Comparison of ENCODE assay signal across 8 cellular contexts in genomic region chr17:7281074-7281952, GRCh38. TPM values are rescaled to one million over a fixed set of nuclear protein-coding genes. Genes with fewer than 3 reads are reported as not detected.
DNase-seq lines count a peak whose midpoint lies in the region; ATAC-seq and TF ChIP-seq lines count a peak whose summit lies in the region.

Gene SLC2A4, plus strand, starts transcription at chr17:7281718. Its CDS starts 217 bp downstream, at chr17:7281935.

- H3K27ac Mint-ChIP-seq in activated CD8-positive, alpha-beta T cell treated with anti-CD3 and anti-CD28 coated beads for 36 hours, result peak within 1 kb of the TSS; percentile 57

- DNase-seq in GM10248 (ENCODE audit: extremely low spot score), result peak; percentile 97
- peak; percentile 92 for DNase-seq in NCI-H69 (lab: John Stamatoyannopoulos, UW)
- DNase-seq in activated CD8-positive, alpha-beta T cell treated with anti-CD3 and anti-CD28 coated beads for 36 hours, result peak; percentile 94
- DNase-seq in dorsolateral prefrontal cortex, result peak; percentile 33 to 76 (median 64)
- DNase-seq in stimulated activated CD4-positive, alpha-beta T cell treated with anti-CD3 and anti-CD28 coated beads, Interleukin-2, amount 100 ng/mL, for 4 hours (ENCODE audit: low read depth), result peak; percentile 87

- under 1% methylated on average over 71 of the region's 71 CpGs for WGBS in liver

- peaks cover 0 to 28% (median 13%) of the 10 kb centered on the region in 45 donors for H3K27me3 ChIP-seq in dorsolateral prefrontal cortex
- H3K27me3 ChIP-seq in liver (ENCODE audit: control insufficient read depth in 4 of 4, insufficient read depth in 4 of 4, low read length in 3 of 4), result no peaks in the 10 kb centered on the region

- H3K4me1 ChIP-seq in liver (ENCODE audit: control insufficient read depth in 4 of 4, insufficient read depth in 4 of 4, low read length in 3 of 4), result peaks cover 9 to 19% (median 13%) of the 10 kb centered on the region in 4 donors

- no peak for TF ChIP-seq CTCF in GM10248 (IDR thresholded peaks at IDR 0.05; ENCODE audit: control extremely low read depth, extremely low read depth, low read depth, missing control alignments)
- TF ChIP-seq CTCF in activated CD8-positive, alpha-beta T cell treated with anti-CD3 and anti-CD28 coated beads for 36 hours (IDR thresholded peaks at IDR 0.05), result no peak
- peak in 1 of 56 donors; percentile 7 for TF ChIP-seq CTCF in dorsolateral prefrontal cortex (IDR thresholded peaks at IDR 0.05 in 54 of 56, conservative IDR thresholded peaks at IDR 0.05 in 2 of 56; ENCODE audit: low read depth in 1 of 56, partially characterized antibody in 56 of 56)
- no peak for TF ChIP-seq CTCF in liver (IDR thresholded peaks at IDR 0.05; ENCODE audit: low read depth, low read length, missing input control)

- peak in 1 of 2 donors; percentile 31 for TF ChIP-seq RAD21 in liver (IDR thresholded peaks at IDR 0.05)

- H3K4me3 Mint-ChIP-seq in activated CD8-positive, alpha-beta T cell treated with anti-CD3 and anti-CD28 coated beads for 36 hours, result peak within 1 kb of the TSS; percentile 73

- H3K27ac ChIP-seq in dorsolateral prefrontal cortex (peak within 1 kb of the TSS in 48 of 59 donors; percentile 6 to 90 (median 70)), liver (ENCODE audit: low read depth in 1 of 2, low read length in 2 of 2) (peak within 1 kb of the TSS; percentile 88 to 94)

- no peaks in the 10 kb centered on the region for H3K9me3 ChIP-seq in liver (ENCODE audit: control insufficient read depth in 4 of 4, low read length in 3 of 4)

- H3K9ac ChIP-seq in liver (ENCODE audit: low read depth in 1 of 2, low read length in 2 of 2), result peak within 1 kb of the TSS; percentile 1 to 17

- H3K36me3 Mint-ChIP-seq in activated CD8-positive, alpha-beta T cell treated with anti-CD3 and anti-CD28 coated beads for 36 hours (ENCODE audit: low read depth), result no peaks in the 10 kb centered on the region

- peaks cover 16% of the 10 kb centered on the region for H3K27me3 Mint-ChIP-seq in activated CD8-positive, alpha-beta T cell treated with anti-CD3 and anti-CD28 coated beads for 36 hours

- H3K4me3 ChIP-seq in dorsolateral prefrontal cortex, result peak within 1 kb of the TSS; percentile 18 to 65 (median 47)
- H3K4me3 ChIP-seq in liver (ENCODE audit: low read depth in 1 of 3, low read length in 3 of 3), result peak within 1 kb of the TSS; percentile 25 to 50 (median 44)

- H3K9me3 Mint-ChIP-seq in activated CD8-positive, alpha-beta T cell treated with anti-CD3 and anti-CD28 coated beads for 36 hours, result no peaks in the 10 kb centered on the region

- peaks cover 19% of the 10 kb centered on the region for H3K4me1 Mint-ChIP-seq in activated CD8-positive, alpha-beta T cell treated with anti-CD3 and anti-CD28 coated beads for 36 hours (ENCODE audit: low read depth)

- intact Hi-C loops in activated CD8-positive, alpha-beta T cell treated with anti-CD3 and anti-CD28 coated beads for 36 hours (cut with micrococcal nuclease), result loop anchor here (2.0 kb wide), 1 partner anchor 13 kb away; the partner anchor contains the start of gene YBX2
- intact Hi-C loops in dorsolateral prefrontal cortex (cut with DNase I), result loop anchor here (2.0 kb wide), 2 partner anchors 15 to 65 kb away; no protein-coding TSS in a partner anchor

- CTCF ChIA-PET in GM10248 (lab: Yijun Ruan, JAX), result interaction anchor here (0.6 to 8.4 kb wide), 18 partner anchors 9 to 406 kb away, joined by 3 to 80 read pairs (median 4); partner anchors contain the start of genes TP53 and WRAP53
- CTCF ChIA-PET in activated CD8-positive, alpha-beta T cell treated with anti-CD3 and anti-CD28 coated beads for 36 hours (lab: Charles Lee), result interaction anchor here (0.7 to 10.3 kb wide), 11 partner anchors 11 to 436 kb away, joined by 3 to 144 read pairs (median 6); partner anchors contain the start of genes ACAP1, DNAH2 and TMEM95

- peak; percentile 53 for ATAC-seq in HG03108 (IDR thresholded peaks at IDR 0.05; ENCODE audit: unreplicated experiment)
- ATAC-seq in activated CD8-positive, alpha-beta T cell treated with anti-CD3 and anti-CD28 coated beads for 36 hours, result peak; percentile 85
- no peak for ATAC-seq in HG03139 (IDR thresholded peaks at IDR 0.05; ENCODE audit: unreplicated experiment)

- POLR2A ChIA-PET in GM10248 (lab: Yijun Ruan, JAX), result interaction anchor here (1.6 kb wide), 1 partner anchor 204 kb away, joined by 3 read pairs; no protein-coding TSS in a partner anchor
- POLR2A ChIA-PET in activated CD8-positive, alpha-beta T cell treated with anti-CD3 and anti-CD28 coated beads for 36 hours (lab: Charles Lee), result interaction anchor here (0.5 to 2.6 kb wide), 14 partner anchors 9 to 155 kb away, joined by 3 to 15 read pairs (median 4); partner anchors contain the start of gene ACAP1

- no peaks in the 10 kb centered on the region for H3K36me3 ChIP-seq in liver (ENCODE audit: control insufficient read depth in 4 of 4, insufficient read depth in 3 of 4, low read depth in 1 of 4, low read length in 3 of 4)

TF ChIP-seq in liver, 16 proteins besides CTCF, POLR2A, EP300 and RAD21:
- TF ChIP-seq FOXA2 (IDR thresholded peaks at IDR 0.05) (no peak), JUND (IDR thresholded peaks at IDR 0.05) (no peak), SP1 (IDR thresholded peaks at IDR 0.05) (peak; percentile 78), TAF1 (conservative IDR thresholded peaks at IDR 0.05) (peak; percentile 18), NR2F2 (IDR thresholded peaks at IDR 0.05) (no peak), EGR1 (IDR thresholded peaks at IDR 0.05; ENCODE audit: low read depth in 2 of 2) (peak; percentile 71 to 77), YY1 (IDR thresholded peaks at IDR 0.05) (no peak), GABPA (IDR thresholded peaks at IDR 0.05 in 1 of 2, conservative IDR thresholded peaks at IDR 0.05 in 1 of 2) (no peak), HNF4G (IDR thresholded peaks at IDR 0.05) (no peak), RXRA (IDR thresholded peaks at IDR 0.05) (peak; percentile 63 to 69), HNF4A (conservative IDR thresholded peaks at IDR 0.05) (peak in 1 of 2 donors; percentile 8), FOXA1 (IDR thresholded peaks at IDR 0.05) (no peak)
- TF ChIP-seq, protein P1, sequence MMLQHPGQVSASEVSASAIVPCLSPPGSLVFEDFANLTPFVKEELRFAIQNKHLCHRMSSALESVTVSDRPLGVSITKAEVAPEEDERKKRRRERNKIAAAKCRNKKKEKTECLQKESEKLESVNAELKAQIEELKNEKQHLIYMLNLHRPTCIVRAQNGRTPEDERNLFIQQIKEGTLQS (IDR thresholded peaks at IDR 0.05), result no peak
- TF ChIP-seq, protein P2, sequence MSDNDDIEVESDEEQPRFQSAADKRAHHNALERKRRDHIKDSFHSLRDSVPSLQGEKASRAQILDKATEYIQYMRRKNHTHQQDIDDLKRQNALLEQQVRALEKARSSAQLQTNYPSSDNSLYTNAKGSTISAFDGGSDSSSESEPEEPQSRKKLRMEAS (IDR thresholded peaks at IDR 0.05), result peak; percentile 93
- TF ChIP-seq, protein P3, sequence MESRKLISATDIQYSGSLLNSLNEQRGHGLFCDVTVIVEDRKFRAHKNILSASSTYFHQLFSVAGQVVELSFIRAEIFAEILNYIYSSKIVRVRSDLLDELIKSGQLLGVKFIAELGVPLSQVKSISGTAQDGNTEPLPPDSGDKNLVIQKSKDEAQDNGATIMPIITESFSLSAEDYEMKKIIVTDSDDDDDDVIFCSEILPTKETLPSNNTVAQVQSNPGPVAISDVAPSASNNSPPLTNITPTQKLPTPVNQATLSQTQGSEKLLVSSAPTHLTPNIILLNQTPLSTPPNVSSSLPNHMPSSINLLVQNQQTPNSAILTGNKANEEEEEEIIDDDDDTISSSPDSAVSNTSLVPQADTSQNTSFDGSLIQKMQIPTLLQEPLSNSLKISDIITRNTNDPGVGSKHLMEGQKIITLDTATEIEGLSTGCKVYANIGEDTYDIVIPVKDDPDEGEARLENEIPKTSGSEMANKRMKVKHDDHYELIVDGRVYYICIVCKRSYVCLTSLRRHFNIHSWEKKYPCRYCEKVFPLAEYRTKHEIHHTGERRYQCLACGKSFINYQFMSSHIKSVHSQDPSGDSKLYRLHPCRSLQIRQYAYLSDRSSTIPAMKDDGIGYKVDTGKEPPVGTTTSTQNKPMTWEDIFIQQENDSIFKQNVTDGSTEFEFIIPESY (IDR thresholded peaks at IDR 0.05), result no peak
- TF ChIP-seq, protein P4, sequence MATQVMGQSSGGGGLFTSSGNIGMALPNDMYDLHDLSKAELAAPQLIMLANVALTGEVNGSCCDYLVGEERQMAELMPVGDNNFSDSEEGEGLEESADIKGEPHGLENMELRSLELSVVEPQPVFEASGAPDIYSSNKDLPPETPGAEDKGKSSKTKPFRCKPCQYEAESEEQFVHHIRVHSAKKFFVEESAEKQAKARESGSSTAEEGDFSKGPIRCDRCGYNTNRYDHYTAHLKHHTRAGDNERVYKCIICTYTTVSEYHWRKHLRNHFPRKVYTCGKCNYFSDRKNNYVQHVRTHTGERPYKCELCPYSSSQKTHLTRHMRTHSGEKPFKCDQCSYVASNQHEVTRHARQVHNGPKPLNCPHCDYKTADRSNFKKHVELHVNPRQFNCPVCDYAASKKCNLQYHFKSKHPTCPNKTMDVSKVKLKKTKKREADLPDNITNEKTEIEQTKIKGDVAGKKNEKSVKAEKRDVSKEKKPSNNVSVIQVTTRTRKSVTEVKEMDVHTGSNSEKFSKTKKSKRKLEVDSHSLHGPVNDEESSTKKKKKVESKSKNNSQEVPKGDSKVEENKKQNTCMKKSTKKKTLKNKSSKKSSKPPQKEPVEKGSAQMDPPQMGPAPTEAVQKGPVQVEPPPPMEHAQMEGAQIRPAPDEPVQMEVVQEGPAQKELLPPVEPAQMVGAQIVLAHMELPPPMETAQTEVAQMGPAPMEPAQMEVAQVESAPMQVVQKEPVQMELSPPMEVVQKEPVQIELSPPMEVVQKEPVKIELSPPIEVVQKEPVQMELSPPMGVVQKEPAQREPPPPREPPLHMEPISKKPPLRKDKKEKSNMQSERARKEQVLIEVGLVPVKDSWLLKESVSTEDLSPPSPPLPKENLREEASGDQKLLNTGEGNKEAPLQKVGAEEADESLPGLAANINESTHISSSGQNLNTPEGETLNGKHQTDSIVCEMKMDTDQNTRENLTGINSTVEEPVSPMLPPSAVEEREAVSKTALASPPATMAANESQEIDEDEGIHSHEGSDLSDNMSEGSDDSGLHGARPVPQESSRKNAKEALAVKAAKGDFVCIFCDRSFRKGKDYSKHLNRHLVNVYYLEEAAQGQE (IDR thresholded peaks at IDR 0.05), result no peak

RNA-seq across cellular contexts. Expression of gene SLC2A4, which starts in this region (rescaled TPM):
- total RNA-seq in activated CD8-positive, alpha-beta T cell treated with anti-CD3 and anti-CD28 coated beads for 36 hours, result under 1 TPM; 0.07 to 0.25 TPM
- total RNA-seq in dorsolateral prefrontal cortex (1 to 10 TPM in 111 of 120 experiments, under 1 TPM in 9; 0.54 to 6.1 (median 1.9) TPM), liver (10 to 100 TPM in 1 of 2 donors, 1 to 10 TPM in 1; 1.2 to 10.6 TPM)
- polyA plus RNA-seq in liver, result 1 to 10 TPM in 1 of 2 donors, under 1 TPM in 1; 0.42 to 1.9 TPM

Comparison
In these comparisons a context has a peak if more than half of its experiments do, and no peak if none do; other contexts are left out.
1. Peak in DNase-seq and ATAC-seq in activated CD8-positive, alpha-beta T cell treated with anti-CD3 and anti-CD28 coated beads for 36 hours; RNA of the gene not detected or under 1 TPM.